ENCODE assay signal across 21 cellular contexts in genomic region chr11:2223153-2223794, GRCh38. TPM values are rescaled to one million over a fixed set of nuclear protein-coding genes. Genes with fewer than 3 reads are reported as not detected.
"Had no signal": no experiment of that assay in that cellular context is flagged by ENCODE, and none has a peak within 500 bp of the region (broad histone marks: within the 10 kb centered on the region; RNA-seq: fewer than 3 reads in every experiment).

No MANE protein-coding gene starts in this region.

- H3K36me3 ChIP-seq: left ventricle myocardium inferior, spleen, thoracic aorta had no signal

- H3K27ac ChIP-seq: body of pancreas, left ventricle myocardium inferior, parathyroid adenoma, spleen, thoracic aorta had no signal

- H3K4me1 ChIP-seq: body of pancreas, left ventricle myocardium inferior, parathyroid adenoma, spleen had no signal

- H3K4me3 ChIP-seq: body of pancreas, left ventricle myocardium inferior, spleen, thoracic aorta had no signal

- H3K79me2 ChIP-seq: parathyroid adenoma had no signal

- H2AFZ ChIP-seq: parathyroid adenoma had no signal

- DNase-seq: activated CD4-positive, alpha-beta T cell treated with anti-CD3 and anti-CD28 coated beads for 48 hours; activated CD8-positive, alpha-beta T cell treated with anti-CD3 and anti-CD28 coated beads, Interleukin-2, amount 10 ng/mL, durations not matched to agents 7 days and 5 days; activated naive CD4-positive, alpha-beta T cell treated with anti-CD3 and anti-CD28 coated beads for 36 hours; activated T-cell treated with anti-CD3 and anti-CD28 coated beads, Interleukin-2, amount 50 U/mL, for 4 hours; body of pancreas; dermis blood vessel endothelial cell; effector memory CD8-positive, alpha-beta T cell; kidney; left ventricle myocardium inferior; mammary epithelial cell; midbrain; retina; spleen; stimulated activated CD4-positive, alpha-beta T cell treated with anti-CD3 and anti-CD28 coated beads, Interleukin-4, amount 100 ng/mL, for 4 hours; stimulated activated naive B cell treated with anti-CD40 and anti-IgM and Interleukin-4, amounts not matched to agents 10 μg/mL and 1 μg/mL and 100 μg/mL, for 72 hours had no signal

- H3K4me3 Mint-ChIP-seq: activated CD8-positive, alpha-beta T cell treated with anti-CD3 and anti-CD28 coated beads, Interleukin-2, amount 10 ng/mL, durations not matched to agents 7 days and 5 days; activated naive CD4-positive, alpha-beta T cell treated with anti-CD3 and anti-CD28 coated beads for 36 hours; activated T-cell treated with anti-CD3 and anti-CD28 coated beads, Interleukin-2, amount 50 U/mL, for 4 hours; effector memory CD8-positive, alpha-beta T cell; nephron; stimulated activated naive B cell treated with anti-CD40 and anti-IgM and Interleukin-4, amounts not matched to agents 10 μg/mL and 1 μg/mL and 100 μg/mL, for 72 hours; T-helper 1 cell treated with Interleukin-12 subunit alpha and Interleukin-12 subunit beta and Interleukin-4 antibody, amounts not matched to agents 30 μg/mL and 1 μg/mL, for 36 hours had no signal

- H3K9ac ChIP-seq: parathyroid adenoma had no signal

- H3K27me3 ChIP-seq: body of pancreas had no signal

- H3K9me3 ChIP-seq: body of pancreas, thoracic aorta had no signal

- H3K9me3 Mint-ChIP-seq: T-helper 1 cell treated with Interleukin-12 subunit alpha and Interleukin-12 subunit beta and Interleukin-4 antibody, amounts not matched to agents 30 μg/mL and 1 μg/mL, for 36 hours had no signal

- H3K27ac Mint-ChIP-seq: activated CD8-positive, alpha-beta T cell treated with anti-CD3 and anti-CD28 coated beads, Interleukin-2, amount 10 ng/mL, durations not matched to agents 7 days and 5 days; activated naive CD4-positive, alpha-beta T cell treated with anti-CD3 and anti-CD28 coated beads for 36 hours; effector memory CD8-positive, alpha-beta T cell; nephron; stimulated activated naive B cell treated with anti-CD40 and anti-IgM and Interleukin-4, amounts not matched to agents 10 μg/mL and 1 μg/mL and 100 μg/mL, for 72 hours; T-helper 1 cell treated with Interleukin-12 subunit alpha and Interleukin-12 subunit beta and Interleukin-4 antibody, amounts not matched to agents 30 μg/mL and 1 μg/mL, for 36 hours had no signal

- H3K4me1 Mint-ChIP-seq: nephron had no signal

RNA-seq across cellular contexts. Expression of gene ASCL2, which starts 47.1 kb away (rescaled TPM):
- total RNA-seq: activated naive CD4-positive, alpha-beta T cell treated with anti-CD3 and anti-CD28 coated beads for 36 hours; cardiac septum; dermis blood vessel endothelial cell; glomerular endothelial cell; left ventricle myocardium inferior; mammary epithelial cell had no signal

RNA-seq across cellular contexts. Expression of gene TH, which starts 51.7 kb away (rescaled TPM):
- total RNA-seq: activated CD8-positive, alpha-beta T cell treated with anti-CD3 and anti-CD28 coated beads, Interleukin-2, amount 10 ng/mL, durations not matched to agents 7 days and 5 days; activated naive CD4-positive, alpha-beta T cell treated with anti-CD3 and anti-CD28 coated beads for 36 hours; activated T-cell treated with anti-CD3 and anti-CD28 coated beads, Interleukin-2, amount 50 U/mL, for 4 hours; cardiac septum; dermis blood vessel endothelial cell; kidney; left ventricle myocardium inferior; thoracic aorta had no signal
